In genomic region chr14:68631058-68631690, GRCh38 we compare ENCODE assay signal across 20 cellular contexts.
DNase-seq lines count a peak whose midpoint lies in the region; ATAC-seq and TF ChIP-seq lines count a peak whose summit lies in the region.
"Had no signal": no experiment of that assay in that cellular context is flagged by ENCODE, and none has a peak within 500 bp of the region (broad histone marks: within the 10 kb centered on the region; RNA-seq: fewer than 3 reads in every experiment).

No MANE protein-coding gene starts in this region.

- intact Hi-C loops in breast epithelium (cut with DNase I; ENCODE audit: low total_unique reads) (no loop called here), MCF 10A (cut with micrococcal nuclease) (no loop called here), prostate gland (cut with DNase I) (no loop called here), transverse colon (cut with DNase I; ENCODE audit: low total_unique reads) (no loop called here)
- intact Hi-C loops in CD4-positive, alpha-beta T cell (cut with DNase I, micrococcal nuclease): no loop called here

- DNase-seq in breast epithelium (ENCODE audit: low spot score in 2 of 2) (no peak), MCF 10A (ENCODE audit: unreplicated experiment) (no peak), left lobe of liver (ENCODE audit: low spot score) (peak; percentile 43), prostate gland (ENCODE audit: low spot score) (no peak), transverse colon (no peak), NCI-H1105 treated with DMSO at 0.1 percent for 48 hours (lab: John Stamatoyannopoulos, UW) (no peak)
- DNase-seq in CD4-positive, alpha-beta T cell: no peak
- DNase-seq: 8988T; activated CD4-positive, alpha-beta T cell treated with anti-CD3 and anti-CD28 coated beads, Interleukin-2, amount 10 ng/mL, durations not matched to agents 24 days and 14 days; activated CD8-positive, alpha-beta memory T cell treated with anti-CD3 and anti-CD28 coated beads, Interleukin-2, amount 50 U/mL, for 4 hours; activated naive CD4-positive, alpha-beta T cell treated with anti-CD3 and anti-CD28 coated beads for 36 hours; cortex of kidney; foreskin keratinocyte; NCI-H2029; NCI-H446; posterior cingulate gyrus; stimulated activated CD4-positive, alpha-beta T cell treated with anti-CD3 and anti-CD28 coated beads, Interleukin-12 subunit alpha, Interleukin-12 subunit beta, amount 100 ng/mL, for 4 hours; stimulated activated naive B cell treated with anti-CD40 and anti-IgM and Interleukin-4, amounts not matched to agents 10 μg/mL and 1 μg/mL and 100 μg/mL, for 72 hours had no signal

- H3K9me3 ChIP-seq in breast epithelium: no peaks in the 10 kb centered on the region
- H3K9me3 ChIP-seq in prostate gland: no peaks in the 10 kb centered on the region
- no peaks in the 10 kb centered on the region for H3K9me3 ChIP-seq in transverse colon
- H3K9me3 ChIP-seq in CD4-positive, alpha-beta T cell (ENCODE audit: control insufficient read depth, low read length): no peaks in the 10 kb centered on the region

- H3K27ac Mint-ChIP-seq in MCF 10A (ENCODE audit: low read depth, unreplicated experiment): no peak overlapping the region
- no peak overlapping the region for H3K27ac Mint-ChIP-seq in CD4-positive, alpha-beta T cell
- H3K27ac Mint-ChIP-seq: activated CD4-positive, alpha-beta T cell treated with anti-CD3 and anti-CD28 coated beads, Interleukin-2, amount 10 ng/mL, durations not matched to agents 24 days and 14 days; activated naive CD4-positive, alpha-beta T cell treated with anti-CD3 and anti-CD28 coated beads for 36 hours; stimulated activated naive B cell treated with anti-CD40 and anti-IgM and Interleukin-4, amounts not matched to agents 10 μg/mL and 1 μg/mL and 100 μg/mL, for 72 hours had no signal

- no peak overlapping the region for H3K4me3 Mint-ChIP-seq in MCF 10A (ENCODE audit: unreplicated experiment)
- no peak overlapping the region for H3K4me3 Mint-ChIP-seq in CD4-positive, alpha-beta T cell
- H3K4me3 Mint-ChIP-seq: activated CD4-positive, alpha-beta T cell treated with anti-CD3 and anti-CD28 coated beads, Interleukin-2, amount 10 ng/mL, durations not matched to agents 24 days and 14 days; activated naive CD4-positive, alpha-beta T cell treated with anti-CD3 and anti-CD28 coated beads for 36 hours; stimulated activated naive B cell treated with anti-CD40 and anti-IgM and Interleukin-4, amounts not matched to agents 10 μg/mL and 1 μg/mL and 100 μg/mL, for 72 hours had no signal

- no peak for TF ChIP-seq CTCF in breast epithelium (IDR thresholded peaks at IDR 0.05)
- TF ChIP-seq CTCF in MCF 10A (IDR thresholded peaks at IDR 0.05; ENCODE audit: unreplicated experiment): no peak
- no peak for TF ChIP-seq CTCF in prostate gland (IDR thresholded peaks at IDR 0.05)
- TF ChIP-seq CTCF in transverse colon (IDR thresholded peaks at IDR 0.05): no peak
- no peak for TF ChIP-seq CTCF in CD4-positive, alpha-beta T cell (IDR thresholded peaks at IDR 0.05)

- H3K4me3 ChIP-seq in breast epithelium (no peak overlapping the region), prostate gland (no peak overlapping the region), transverse colon (no peak overlapping the region)

- no TSS peak for BruUV-seq in MCF 10A (replicated peaks; lab: Mats Ljungman, UMichigan)

- no peak for ATAC-seq in left lobe of liver
- no peak for ATAC-seq in CD4-positive, alpha-beta T cell (ENCODE audit: poor library complexity)
- no peak for ATAC-seq in HG03108 (IDR thresholded peaks at IDR 0.05; ENCODE audit: unreplicated experiment)
- ATAC-seq: foreskin keratinocyte; stimulated activated naive B cell treated with anti-CD40 and anti-IgM and Interleukin-4, amounts not matched to agents 10 μg/mL and 1 μg/mL and 100 μg/mL, for 72 hours had no signal

- WGBS in prostate gland: 76% methylated on average over 8 of the region's 8 CpGs
- WGBS in transverse colon (ENCODE audit: low coverage in 1 of 2), 2 donors: 86 to 93% methylated on average over 3 to 8 of the region's 8 CpGs

- TF ChIP-seq POLR2A in breast epithelium (IDR thresholded peaks at IDR 0.05) (no peak), prostate gland (IDR thresholded peaks at IDR 0.05) (no peak), transverse colon (IDR thresholded peaks at IDR 0.05) (no peak)

- peaks cover 4% of the 10 kb centered on the region for H3K36me3 Mint-ChIP-seq in MCF 10A (ENCODE audit: insufficient read depth, unreplicated experiment)
- no peaks in the 10 kb centered on the region for H3K36me3 Mint-ChIP-seq in CD4-positive, alpha-beta T cell (ENCODE audit: low read depth)
- H3K36me3 Mint-ChIP-seq: stimulated activated naive B cell treated with anti-CD40 and anti-IgM and Interleukin-4, amounts not matched to agents 10 μg/mL and 1 μg/mL and 100 μg/mL, for 72 hours had no signal

- H3K27me3 ChIP-seq in breast epithelium (no peaks in the 10 kb centered on the region), prostate gland (replicated peaks; ENCODE audit: insufficient read depth) (no peaks in the 10 kb centered on the region), transverse colon (no peaks in the 10 kb centered on the region)
- no peaks in the 10 kb centered on the region for H3K27me3 ChIP-seq in CD4-positive, alpha-beta T cell (ENCODE audit: control insufficient read depth, insufficient read depth, low read length)
- H3K27me3 ChIP-seq: foreskin keratinocyte had no signal

- H3K36me3 ChIP-seq in breast epithelium (no peaks in the 10 kb centered on the region), prostate gland (no peaks in the 10 kb centered on the region), transverse colon (no peaks in the 10 kb centered on the region)

- H3K9me3 Mint-ChIP-seq in MCF 10A (ENCODE audit: unreplicated experiment): peaks cover 7% of the 10 kb centered on the region
- no peaks in the 10 kb centered on the region for H3K9me3 Mint-ChIP-seq in CD4-positive, alpha-beta T cell
- H3K9me3 Mint-ChIP-seq: activated naive CD4-positive, alpha-beta T cell treated with anti-CD3 and anti-CD28 coated beads for 36 hours had no signal

- H3K4me1 ChIP-seq in breast epithelium (peaks cover 11 to 27% of the 10 kb centered on the region in 2 donors), prostate gland (replicated peaks) (peaks cover 5% of the 10 kb centered on the region), transverse colon (peaks cover 10 to 48% (median 17%) of the 10 kb centered on the region in 4 donors)

- TF ChIP-seq EP300 in transverse colon (IDR thresholded peaks at IDR 0.05; ENCODE audit: low read depth): no peak

- peaks cover 7% of the 10 kb centered on the region for H3K4me1 Mint-ChIP-seq in MCF 10A (ENCODE audit: insufficient read depth, unreplicated experiment)
- peaks cover 31% of the 10 kb centered on the region for H3K4me1 Mint-ChIP-seq in CD4-positive, alpha-beta T cell (ENCODE audit: low read depth)

- H3K27ac ChIP-seq in breast epithelium: peak overlapping the region; percentile 66 to 95
- H3K27ac ChIP-seq in prostate gland: peak overlapping the region; percentile 59 to 89
- peak overlapping the region; percentile 66 to 80 (median 75) for H3K27ac ChIP-seq in transverse colon
- H3K27ac ChIP-seq in CD4-positive, alpha-beta T cell (ENCODE audit: low read depth, low read length): no peak overlapping the region
- H3K27ac ChIP-seq: foreskin keratinocyte, KMS-11 had no signal

- POLR2A ChIA-PET in MCF 10A (lab: Yijun Ruan, JAX): no interaction called here
- POLR2A ChIA-PET in CD4-positive, alpha-beta T cell (lab: Charles Lee): interaction anchor here (0.8 to 3.0 kb wide), 4 partner anchors 51 to 157 kb away, joined by 3 to 14 read pairs (median 4); no protein-coding TSS in a partner anchor

- no peaks in the 10 kb centered on the region for H3K27me3 Mint-ChIP-seq in MCF 10A (ENCODE audit: insufficient read depth, unreplicated experiment)
- no peaks in the 10 kb centered on the region for H3K27me3 Mint-ChIP-seq in CD4-positive, alpha-beta T cell
- H3K27me3 Mint-ChIP-seq: stimulated activated naive B cell treated with anti-CD40 and anti-IgM and Interleukin-4, amounts not matched to agents 10 μg/mL and 1 μg/mL and 100 μg/mL, for 72 hours had no signal

- CTCF ChIA-PET in MCF 10A (lab: Yijun Ruan, JAX): no interaction called here
- CTCF ChIA-PET in CD4-positive, alpha-beta T cell (lab: Charles Lee): interaction anchor here (1.2 kb wide), 1 partner anchor 13 kb away, joined by 3 read pairs; no protein-coding TSS in a partner anchor

- in situ Hi-C loops in transverse colon (cut with MboI; ENCODE audit: low pct_ligation_motif_present in 1 of 4, low pct_unique_long_range_greater_than_20kb in 1 of 4, low sequenced_read_pairs in 3 of 4): no loop called here
